In genomic region chr9:86304236-86304730, GRCh38 we compare ENCODE assay signal across 19 cellular contexts. TPM values are rescaled to one million over a fixed set of nuclear protein-coding genes. Genes with fewer than 3 reads are reported as not detected.
A peak's percentile ranks its signal among the peaks of the same experiment; 100 is the strongest.
DNase-seq lines count a peak whose midpoint lies in the region; ATAC-seq and TF ChIP-seq lines count a peak whose summit lies in the region.
"Had no signal": no experiment of that assay in that cellular context is flagged by ENCODE, and none has a peak within 500 bp of the region (broad histone marks: within the 10 kb centered on the region; RNA-seq: fewer than 3 reads in every experiment).

No MANE protein-coding gene starts in this region.

- CTCF ChIA-PET in MCF 10A (lab: Yijun Ruan, JAX), result no interaction called here
- CTCF ChIA-PET in mammary epithelial cell (lab: Charles Lee; ENCODE audit: low non-redundant PET), result no interaction called here
- CTCF ChIA-PET in T-cell (lab: Charles Lee), result no interaction called here

- H3K4me3 ChIP-seq in mammary epithelial cell (replicated peaks in 1 of 3; ENCODE audit: insufficient read depth in 1 of 3, low read depth in 2 of 3, low read length in 3 of 3), result no peak overlapping the region
- H3K4me3 ChIP-seq in iPS-18a (ENCODE audit: low read length), result no peak overlapping the region
- H3K4me3 ChIP-seq: gastroesophageal sphincter, left ventricle myocardium inferior, skin epidermis, thoracic aorta had no signal

- BruUV-seq in MCF 10A (replicated peaks; lab: Mats Ljungman, UMichigan) (no TSS peak), mammary epithelial cell (replicated peaks; lab: Mats Ljungman, UMichigan) (no TSS peak)

- H3K36me3 ChIP-seq in mammary epithelial cell (ENCODE audit: insufficient read depth, low read length), result peaks cover 54% of the 10 kb centered on the region
- H3K36me3 ChIP-seq in iPS-18a (ENCODE audit: control insufficient read depth, low read depth, low read length), result peaks cover 44% of the 10 kb centered on the region

- dilution Hi-C loops in mammary epithelial cell (cut with HindIII; ENCODE audit: low sequenced_read_pairs), result no loop called here

- no peaks in the 10 kb centered on the region for H3K27me3 ChIP-seq in mammary epithelial cell (ENCODE audit: insufficient read depth, low read length)
- H3K27me3 ChIP-seq in iPS-18a (ENCODE audit: control insufficient read depth, insufficient read depth, low read length), result no peaks in the 10 kb centered on the region
- H3K27me3 ChIP-seq: gastroesophageal sphincter had no signal

- no peaks in the 10 kb centered on the region for H3K27me3 Mint-ChIP-seq in MCF 10A (ENCODE audit: insufficient read depth, unreplicated experiment)
- no peaks in the 10 kb centered on the region for H3K27me3 Mint-ChIP-seq in T-cell
- H3K27me3 Mint-ChIP-seq in type B pancreatic cell, result no peaks in the 10 kb centered on the region
- H3K27me3 Mint-ChIP-seq: activated naive CD4-positive, alpha-beta T cell treated with anti-CD3 and anti-CD28 coated beads, Interleukin-2, amount 10 ng/mL, durations not matched to agents 7 days and 5 days; brain; dendritic cell treated with granulocyte-macrophage colony-stimulating factor and Interleukin-4, amounts not matched to agents 40 ng/mL and 50 ng/mL, for 4 days had no signal

- H3K27ac Mint-ChIP-seq in MCF 10A (ENCODE audit: low read depth, unreplicated experiment), result peak overlapping the region; percentile 36
- peak overlapping the region; percentile 88 to 90 for H3K27ac Mint-ChIP-seq in T-cell
- H3K27ac Mint-ChIP-seq in type B pancreatic cell, result peak overlapping the region; percentile 46
- H3K27ac Mint-ChIP-seq: dendritic cell treated with granulocyte-macrophage colony-stimulating factor and Interleukin-4, amounts not matched to agents 40 ng/mL and 50 ng/mL, for 4 days had no signal

- no peak overlapping the region for H3K9ac ChIP-seq in mammary epithelial cell (ENCODE audit: insufficient read depth, low read length)
- peak overlapping the region; percentile 37 for H3K9ac ChIP-seq in iPS-18a (ENCODE audit: low read length)

- H3K4me1 ChIP-seq in mammary epithelial cell (ENCODE audit: insufficient read depth, low read length) (peaks cover 9% of the 10 kb centered on the region), iPS-18a (ENCODE audit: control insufficient read depth, low read depth, low read length) (peaks cover 16% of the 10 kb centered on the region)
- H3K4me1 ChIP-seq: gastroesophageal sphincter, left ventricle myocardium inferior had no signal

- H3K36me3 Mint-ChIP-seq in MCF 10A (ENCODE audit: insufficient read depth, unreplicated experiment), result peaks cover 96% of the 10 kb centered on the region
- H3K36me3 Mint-ChIP-seq in T-cell, result peaks cover 50% of the 10 kb centered on the region
- H3K36me3 Mint-ChIP-seq in type B pancreatic cell, result peaks cover 38% of the 10 kb centered on the region

- 74% methylated on average over 3 of the region's 3 CpGs for WGBS in mammary epithelial cell (ENCODE audit: low coverage, missing lambda C conversion rate)

- H3K27ac ChIP-seq in mammary epithelial cell (ENCODE audit: insufficient read depth, low read depth, low read length) (no peak overlapping the region), iPS-18a (ENCODE audit: low read length) (peak overlapping the region; percentile 9)
- H3K27ac ChIP-seq: gastroesophageal sphincter, left ventricle myocardium inferior, thoracic aorta had no signal

- H2AFZ ChIP-seq in mammary epithelial cell (ENCODE audit: low read depth, low read length), result no peak overlapping the region

- H3K4me1 Mint-ChIP-seq in MCF 10A (ENCODE audit: insufficient read depth, unreplicated experiment), result peaks cover 23% of the 10 kb centered on the region
- H3K4me1 Mint-ChIP-seq in T-cell, result peaks cover 27 to 35% (median 28%) of the 10 kb centered on the region in 3 donors
- peaks cover 12% of the 10 kb centered on the region for H3K4me1 Mint-ChIP-seq in type B pancreatic cell (ENCODE audit: unreplicated experiment)

- intact Hi-C loops in MCF 10A (cut with micrococcal nuclease), result no loop called here
- intact Hi-C loops in mammary epithelial cell (cut with micrococcal nuclease), result loop anchor here (5.0 kb wide), 1 partner anchor 38 kb away; no protein-coding TSS in a partner anchor

- ATAC-seq in T-cell (replicated peaks in 1 of 4) (no peak), GM19463 (IDR thresholded peaks at IDR 0.05; ENCODE audit: unreplicated experiment) (no peak)
- ATAC-seq: gastroesophageal sphincter had no signal

- H3K79me2 ChIP-seq in mammary epithelial cell (ENCODE audit: insufficient read depth, low read length), result no peaks in the 10 kb centered on the region

- no peak overlapping the region for H3K4me2 ChIP-seq in mammary epithelial cell (ENCODE audit: insufficient read depth, low read depth, low read length)

- H3K4me3 Mint-ChIP-seq in MCF 10A (ENCODE audit: unreplicated experiment) (no peak overlapping the region), T-cell (no peak overlapping the region), type B pancreatic cell (no peak overlapping the region)
- H3K4me3 Mint-ChIP-seq: activated naive CD4-positive, alpha-beta T cell treated with anti-CD3 and anti-CD28 coated beads, Interleukin-2, amount 10 ng/mL, durations not matched to agents 7 days and 5 days; brain; dendritic cell treated with granulocyte-macrophage colony-stimulating factor and Interleukin-4, amounts not matched to agents 40 ng/mL and 50 ng/mL, for 4 days had no signal

- TF ChIP-seq CTCF in MCF 10A (IDR thresholded peaks at IDR 0.05; ENCODE audit: unreplicated experiment), result no peak
- no peak for TF ChIP-seq CTCF in mammary epithelial cell (conservative IDR thresholded peaks at IDR 0.05 in 1 of 2, IDR thresholded peaks at IDR 0.05 in 1 of 2; ENCODE audit: extremely low read depth in 1 of 2, insufficient read depth in 1 of 2, low read depth in 1 of 2, low read length in 2 of 2)
- TF ChIP-seq CTCF in type B pancreatic cell (conservative IDR thresholded peaks at IDR 0.05), result no peak

- no peaks in the 10 kb centered on the region for H4K20me1 ChIP-seq in mammary epithelial cell (ENCODE audit: insufficient read depth, low read length)

- in situ Hi-C loops in mammary epithelial cell (cut with MboI; ENCODE audit: low sequenced_read_pairs in 2 of 2), result no loop called here

- H3K9me3 Mint-ChIP-seq in MCF 10A (ENCODE audit: unreplicated experiment), result no peaks in the 10 kb centered on the region
- no peaks in the 10 kb centered on the region for H3K9me3 Mint-ChIP-seq in T-cell
- no peaks in the 10 kb centered on the region for H3K9me3 Mint-ChIP-seq in type B pancreatic cell
- H3K9me3 Mint-ChIP-seq: activated naive CD4-positive, alpha-beta T cell treated with anti-CD3 and anti-CD28 coated beads, Interleukin-2, amount 10 ng/mL, durations not matched to agents 7 days and 5 days; brain; dendritic cell treated with granulocyte-macrophage colony-stimulating factor and Interleukin-4, amounts not matched to agents 40 ng/mL and 50 ng/mL, for 4 days had no signal

- POLR2A ChIA-PET in MCF 10A (lab: Yijun Ruan, JAX) (interaction anchor here (1.3 kb wide), 1 partner anchor 18 kb away, joined by 3 read pairs; no protein-coding TSS in a partner anchor), T-cell (lab: Charles Lee) (no interaction called here)

- no peaks in the 10 kb centered on the region for H3K9me3 ChIP-seq in mammary epithelial cell (replicated peaks; ENCODE audit: insufficient read depth, low read length)
- no peaks in the 10 kb centered on the region for H3K9me3 ChIP-seq in iPS-18a (ENCODE audit: control insufficient read depth, low read depth, low read length)
- H3K9me3 ChIP-seq: gastroesophageal sphincter, left ventricle myocardium inferior, thoracic aorta had no signal

- DNase-seq in MCF 10A (ENCODE audit: unreplicated experiment), result no peak
- DNase-seq in mammary epithelial cell, result no peak
- DNase-seq in T-cell, result no peak
- no peak for DNase-seq in type B pancreatic cell (ENCODE audit: extremely low spot score, unreplicated experiment)
- no peak for DNase-seq in NCI-H524 (lab: John Stamatoyannopoulos, UW)
- DNase-seq in NCI-H526 treated with DMSO at 0.1 percent for 48 hours (lab: John Stamatoyannopoulos, UW), result no peak
- DNase-seq: activated naive CD4-positive, alpha-beta T cell treated with anti-CD3 and anti-CD28 coated beads, Interleukin-2, amount 10 ng/mL, durations not matched to agents 7 days and 5 days; erythroblast; GDM1; left ventricle myocardium inferior; NCI-H1105; stimulated activated CD4-positive, alpha-beta T cell treated with anti-CD3 and anti-CD28 coated beads, Interleukin-4, amount 100 ng/mL, for 1 hour had no signal

RNA-seq across cellular contexts. Expression of gene ISCA1, which starts 21.9 kb away (rescaled TPM):
- total RNA-seq in MCF 10A (2022) (24.7 and 31.1 TPM in 2 replicates), mammary epithelial cell (10 to 100 TPM; 20.8 to 32.0 TPM), T-cell (10 to 100 TPM; 30.9 to 69.9 (median 34.5) TPM), type B pancreatic cell (ENCODE audit: low replicate concordance) (33.2 and 36.8 TPM in 2 replicates)
- polyA plus RNA-seq in mammary epithelial cell, result 17.5 TPM
- 7.5 TPM for polyA minus RNA-seq in mammary epithelial cell

RNA-seq across cellular contexts. Expression of gene C9orf153, which starts 44.8 kb away (rescaled TPM):
- total RNA-seq in MCF 10A (2022) (0.19 TPM in 1 of 2 replicates, not detected in the other), mammary epithelial cell (under 1 TPM in 1 of 2 donors, not detected in 1; 0.33 TPM), T-cell (under 1 TPM in 4 of 5 donors, not detected in 1; 0.38 to 0.90 (median 0.55) TPM), type B pancreatic cell (ENCODE audit: low replicate concordance) (1.1 TPM in 1 of 2 replicates, not detected in the other)
- polyA plus RNA-seq in mammary epithelial cell, result not detected
- not detected for polyA minus RNA-seq in mammary epithelial cell

RNA-seq across cellular contexts. Expression of gene TUT7, which starts 49.9 kb away (rescaled TPM):
- total RNA-seq in MCF 10A (2022) (35.9 and 37.4 TPM in 2 replicates), mammary epithelial cell (10 to 100 TPM; 33.8 to 36.4 TPM), T-cell (10 to 100 TPM; 45.4 to 50.4 (median 48.6) TPM), type B pancreatic cell (ENCODE audit: low replicate concordance) (26.5 and 49.9 TPM in 2 replicates)
- polyA plus RNA-seq in mammary epithelial cell, result 18.9 TPM
- polyA minus RNA-seq in mammary epithelial cell, result 34.2 TPM

Comparison
In these comparisons a context has a peak if more than half of its experiments do, and no peak if none do; other contexts are left out.
1. H3K27ac Mint-ChIP-seq: peak in every context shown above with its lines; median percentile 89 in T-cell; 46 in type B pancreatic cell; 36 in MCF 10A.